Comparison of ENCODE assay signal across 11 cellular contexts in genomic region chr18:52670903-52671302, GRCh38.
DNase-seq lines count a peak whose midpoint lies in the region; ATAC-seq and TF ChIP-seq lines count a peak whose summit lies in the region.
"Had no signal": no experiment of that assay in that cellular context is flagged by ENCODE, and none has a peak within 500 bp of the region (broad histone marks: within the 10 kb centered on the region; RNA-seq: fewer than 3 reads in every experiment).

No MANE protein-coding gene starts in this region.

- no peak overlapping the region for H3K27ac Mint-ChIP-seq in brain
- no peak overlapping the region for H3K27ac Mint-ChIP-seq in progenitor cell of endocrine pancreas
- H3K27ac Mint-ChIP-seq: activated T-helper 2 cell treated with anti-CD3 and anti-CD28 coated beads, Interferon-gamma antibody, Interleukin-2, Interleukin-4, amounts not matched to agents 10 μg/mL and 5 μg/mL and 100 μg/mL, durations not matched to agents 14 hours and 24 hours and 36 hours; stimulated activated naive CD8-positive, alpha-beta T cell treated with anti-CD3 and anti-CD28 coated beads, Interleukin-15, amount 100 ng/mL, for 72 hours had no signal

- TF ChIP-seq CTCF in GM13977 (IDR thresholded peaks at IDR 0.05; ENCODE audit: extremely low read depth, insufficient read depth, missing control alignments) (peak; percentile 22), brain (conservative IDR thresholded peaks at IDR 0.05) (peak; percentile 51 to 55), progenitor cell of endocrine pancreas (IDR thresholded peaks at IDR 0.05; ENCODE audit: unreplicated experiment) (peak; percentile 50)

- H3K4me3 Mint-ChIP-seq in brain (no peak overlapping the region), progenitor cell of endocrine pancreas (ENCODE audit: low read depth) (no peak overlapping the region)
- H3K4me3 Mint-ChIP-seq: stimulated activated naive CD8-positive, alpha-beta T cell treated with anti-CD3 and anti-CD28 coated beads, Interleukin-15, amount 100 ng/mL, for 72 hours had no signal

- H3K36me3 Mint-ChIP-seq in brain (peaks cover 13% of the 10 kb centered on the region), progenitor cell of endocrine pancreas (ENCODE audit: insufficient read depth) (no peaks in the 10 kb centered on the region)

- peaks cover 7% of the 10 kb centered on the region for H3K27me3 Mint-ChIP-seq in brain
- peaks cover 4% of the 10 kb centered on the region for H3K27me3 Mint-ChIP-seq in progenitor cell of endocrine pancreas
- H3K27me3 Mint-ChIP-seq: stimulated activated naive CD8-positive, alpha-beta T cell treated with anti-CD3 and anti-CD28 coated beads, Interleukin-15, amount 100 ng/mL, for 72 hours had no signal

- ATAC-seq in GM19397 (IDR thresholded peaks at IDR 0.05; ENCODE audit: unreplicated experiment): no peak
- ATAC-seq: heart left ventricle; stimulated activated naive CD8-positive, alpha-beta T cell treated with anti-CD3 and anti-CD28 coated beads, Interleukin-15, amount 100 ng/mL, for 72 hours had no signal

- in situ Hi-C loops in GM13977 (cut with MboI; ENCODE audit: low pct_unique_long_range_greater_than_20kb, low sequenced_read_pairs, unreplicated experiment): no loop called here

- DNase-seq in GM13977 (ENCODE audit: low spot score) (peak; percentile 12), NCI-H1417 treated with DMSO at 0.1 percent for 48 hours (lab: John Stamatoyannopoulos, UW) (peak; percentile 32), progenitor cell of endocrine pancreas (ENCODE audit: low spot score, unreplicated experiment) (no peak), ecto neural progenitor cell (ENCODE audit: low spot score) (no peak)
- DNase-seq in stimulated activated CD4-positive, alpha-beta T cell treated with anti-CD3 and anti-CD28 coated beads, Interleukin-15, amount 100 ng/mL, for 24 hours: no peak
- DNase-seq: heart left ventricle; posterior cingulate gyrus; stimulated activated naive CD8-positive, alpha-beta T cell treated with anti-CD3 and anti-CD28 coated beads, Interleukin-15, amount 100 ng/mL, for 72 hours had no signal

- peaks cover 27% of the 10 kb centered on the region for H3K4me1 Mint-ChIP-seq in brain
- H3K4me1 Mint-ChIP-seq in progenitor cell of endocrine pancreas (ENCODE audit: low read depth): peaks cover 6% of the 10 kb centered on the region
- H3K4me1 Mint-ChIP-seq: stimulated activated naive CD8-positive, alpha-beta T cell treated with anti-CD3 and anti-CD28 coated beads, Interleukin-15, amount 100 ng/mL, for 72 hours had no signal

- H3K9me3 Mint-ChIP-seq in brain (peaks cover 0 to 9% (median 0%) of the 10 kb centered on the region in 5 experiments), progenitor cell of endocrine pancreas (ENCODE audit: low read depth) (peaks cover 12% of the 10 kb centered on the region)

Comparison
In these comparisons a context has a peak if more than half of its experiments do, and no peak if none do; other contexts are left out.
1. DNase-seq: peak in GM13977 (single experiment) and NCI-H1417 treated with DMSO at 0.1 percent for 48 hours (single experiment); none in progenitor cell of endocrine pancreas (single experiment), ecto neural progenitor cell (single experiment) and stimulated activated CD4-positive, alpha-beta T cell treated with anti-CD3 and anti-CD28 coated beads, Interleukin-15, amount 100 ng/mL, for 24 hours (single experiment).
2. Peak in every context shown above with its lines, with median percentiles within 50 percentile points of each other: CTCF ChIP-seq.